In genomic region chr7:144063710-144064109, GRCh38 we compare ENCODE assay signal across 14 cellular contexts.
DNase-seq lines count a peak whose midpoint lies in the region; ATAC-seq and TF ChIP-seq lines count a peak whose summit lies in the region.
"Had no signal": no experiment of that assay in that cellular context is flagged by ENCODE, and none has a peak within 500 bp of the region (broad histone marks: within the 10 kb centered on the region; RNA-seq: fewer than 3 reads in every experiment).

No MANE protein-coding gene starts in this region.

- ATAC-seq in GM19463 (IDR thresholded peaks at IDR 0.05; ENCODE audit: unreplicated experiment) (no peak), GM19351 (IDR thresholded peaks at IDR 0.05; ENCODE audit: unreplicated experiment) (no peak)

- H3K4me3 ChIP-seq in GM12864 (ENCODE audit: low read depth, low read length) (no peak overlapping the region), LNCaP clone FGC (ENCODE audit: low read depth, low read length) (no peak overlapping the region), cardiac fibroblast (replicated peaks in 1 of 2; ENCODE audit: low read depth in 2 of 2, low read length in 2 of 2) (no peak overlapping the region)
- H3K4me3 ChIP-seq: dorsolateral prefrontal cortex had no signal

- peak; percentile 62 for TF ChIP-seq CTCF in GM12864 (IDR thresholded peaks at IDR 0.05; ENCODE audit: low read depth, low read length, missing control alignments)
- TF ChIP-seq CTCF in LNCaP clone FGC (IDR thresholded peaks at IDR 0.05; ENCODE audit: control insufficient read depth, extremely low read depth, insufficient read depth): peak; percentile 53
- TF ChIP-seq CTCF in cardiac fibroblast (IDR thresholded peaks at IDR 0.05; ENCODE audit: low read depth, low read length): peak; percentile 27
- peak; percentile 28 for TF ChIP-seq CTCF in nephron progenitor cell (IDR thresholded peaks at IDR 0.05)

- no peaks in the 10 kb centered on the region for H3K36me3 Mint-ChIP-seq in nephron progenitor cell (ENCODE audit: low read depth)

- no peak overlapping the region for H3K27ac Mint-ChIP-seq in nephron progenitor cell
- H3K27ac Mint-ChIP-seq: stimulated activated naive CD8-positive, alpha-beta T cell treated with anti-CD3 and anti-CD28 coated beads, Interleukin-15, Interleukin-2, amounts not matched to agents 100 ng/mL and 50 ng/mL, for 24 hours had no signal

- DNase-seq in GM12864 (ENCODE audit: low read depth): no peak
- DNase-seq in LNCaP clone FGC (ENCODE audit: low read depth): no peak
- no peak for DNase-seq in cardiac fibroblast (ENCODE audit: low read depth in 2 of 2)
- DNase-seq in nephron progenitor cell: no peak
- no peak for DNase-seq in DMS114 treated with DMSO at 0.1 percent for 48 hours (lab: John Stamatoyannopoulos, UW; ENCODE audit: unreplicated experiment)
- DNase-seq: dorsolateral prefrontal cortex; hippocampal formation; midbrain; NCI-H1417 treated with DMSO at 0.1 percent for 48 hours; stimulated activated CD4-positive, alpha-beta T cell treated with anti-CD3 and anti-CD28 coated beads, Interleukin-4, amount 100 ng/mL, for 4 hours; T1000 had no signal

- peaks cover 3% of the 10 kb centered on the region for H3K27me3 Mint-ChIP-seq in nephron progenitor cell (ENCODE audit: low read depth, poor library complexity)

- H3K9me3 Mint-ChIP-seq in nephron progenitor cell: peaks cover 15% of the 10 kb centered on the region

- H3K4me3 Mint-ChIP-seq in nephron progenitor cell: no peak overlapping the region
- H3K4me3 Mint-ChIP-seq: stimulated activated naive CD8-positive, alpha-beta T cell treated with anti-CD3 and anti-CD28 coated beads, Interleukin-15, Interleukin-2, amounts not matched to agents 100 ng/mL and 50 ng/mL, for 24 hours had no signal

- no peaks in the 10 kb centered on the region for H3K4me1 Mint-ChIP-seq in nephron progenitor cell
